8 cellular contexts compared by ENCODE assay signal in genomic region chr3:46979958-46980497, GRCh38. TPM values are rescaled to one million over a fixed set of nuclear protein-coding genes. Genes with fewer than 3 reads are reported as not detected.
DNase-seq lines count a peak whose midpoint lies in the region; ATAC-seq, FAIRE-seq and TF ChIP-seq lines count a peak whose summit lies in the region.

No MANE protein-coding gene starts in this region.

- no peaks in the 10 kb centered on the region for H3K27me3 ChIP-seq in stomach smooth muscle (ENCODE audit: control insufficient read depth in 1 of 2, insufficient read depth in 2 of 2, low read length in 2 of 2)

- DNase-seq in activated CD4-positive, alpha-beta T cell treated with anti-CD3 and anti-CD28 coated beads for 36 hours: no peak
- no peak for DNase-seq in activated CD4-positive, alpha-beta T cell treated with anti-CD3 and anti-CD28 coated beads, Interleukin-2, amount 50 U/mL, for 48 hours
- no peak for DNase-seq in activated naive CD8-positive, alpha-beta T cell treated with anti-CD3 and anti-CD28 coated beads, Interleukin-2, amount 10 ng/mL, durations not matched to agents 7 days and 5 days
- DNase-seq in immature natural killer cell (no peak), GM12891 (ENCODE audit: insufficient read length, low spot score) (no peak)

- peaks cover 34% of the 10 kb centered on the region for H3K4me1 ChIP-seq in stomach smooth muscle (ENCODE audit: control insufficient read depth, insufficient read depth, low read length)

- peak overlapping the region; percentile 90 to 91 for H3K4me3 ChIP-seq in stomach smooth muscle (ENCODE audit: low read length in 2 of 2)

- peaks cover 7% of the 10 kb centered on the region for H3K36me3 Mint-ChIP-seq in activated CD4-positive, alpha-beta T cell treated with anti-CD3 and anti-CD28 coated beads for 36 hours (ENCODE audit: low read depth)
- peaks cover 14% of the 10 kb centered on the region for H3K36me3 Mint-ChIP-seq in activated naive CD8-positive, alpha-beta T cell treated with anti-CD3 and anti-CD28 coated beads, Interleukin-2, amount 10 ng/mL, durations not matched to agents 7 days and 5 days
- H3K36me3 Mint-ChIP-seq in immature natural killer cell: peaks cover 0 to 11% (median 0%) of the 10 kb centered on the region in 3 donors

- H3K27ac ChIP-seq in stomach smooth muscle (ENCODE audit: low read length): no peak overlapping the region

- H3K4me1 Mint-ChIP-seq in activated CD4-positive, alpha-beta T cell treated with anti-CD3 and anti-CD28 coated beads for 36 hours: peaks cover 53% of the 10 kb centered on the region
- peaks cover 42% of the 10 kb centered on the region for H3K4me1 Mint-ChIP-seq in activated naive CD8-positive, alpha-beta T cell treated with anti-CD3 and anti-CD28 coated beads, Interleukin-2, amount 10 ng/mL, durations not matched to agents 7 days and 5 days
- H3K4me1 Mint-ChIP-seq in immature natural killer cell: peaks cover 77 to 80% of the 10 kb centered on the region in 2 donors

- H3K9me3 Mint-ChIP-seq in activated CD4-positive, alpha-beta T cell treated with anti-CD3 and anti-CD28 coated beads for 36 hours (ENCODE audit: low read depth): no peaks in the 10 kb centered on the region
- no peaks in the 10 kb centered on the region for H3K9me3 Mint-ChIP-seq in activated naive CD8-positive, alpha-beta T cell treated with anti-CD3 and anti-CD28 coated beads, Interleukin-2, amount 10 ng/mL, durations not matched to agents 7 days and 5 days
- H3K9me3 Mint-ChIP-seq in immature natural killer cell: no peaks in the 10 kb centered on the region

- FAIRE-seq in GM12891 (lab: Jason Lieb, UNC): no peak

- peak overlapping the region; percentile 82 for H3K4me3 Mint-ChIP-seq in activated CD4-positive, alpha-beta T cell treated with anti-CD3 and anti-CD28 coated beads for 36 hours
- H3K4me3 Mint-ChIP-seq in activated naive CD8-positive, alpha-beta T cell treated with anti-CD3 and anti-CD28 coated beads, Interleukin-2, amount 10 ng/mL, durations not matched to agents 7 days and 5 days: peak overlapping the region; percentile 92
- H3K4me3 Mint-ChIP-seq in immature natural killer cell: peak overlapping the region; percentile 89 to 93 (median 92)

- H3K9ac ChIP-seq in stomach smooth muscle (ENCODE audit: low read length in 2 of 2): peak overlapping the region; percentile 42

- CTCF ChIA-PET in activated CD4-positive, alpha-beta T cell treated with anti-CD3 and anti-CD28 coated beads for 36 hours (lab: Charles Lee): no interaction called here

- TF ChIP-seq POLR2A in GM12891 (IDR thresholded peaks at IDR 0.05; ENCODE audit: low read depth, low read length): no peak

- POLR2A ChIA-PET in activated CD4-positive, alpha-beta T cell treated with anti-CD3 and anti-CD28 coated beads for 36 hours (lab: Charles Lee): interaction anchor here (0.5 to 2.7 kb wide), 9 partner anchors 14 to 401 kb away, joined by 3 to 12 read pairs (median 3); partner anchors contain the start of gene PTPN23
- POLR2A ChIA-PET in activated naive CD8-positive, alpha-beta T cell treated with anti-CD3 and anti-CD28 coated beads, Interleukin-2, amount 10 ng/mL, durations not matched to agents 7 days and 5 days (lab: Charles Lee): interaction anchor here (0.6 to 4.5 kb wide), 18 partner anchors 7 to 401 kb away, joined by 3 to 33 read pairs (median 6); partner anchors contain the start of genes PTPN23 and SETD2

- H3K9me3 ChIP-seq in stomach smooth muscle (ENCODE audit: control insufficient read depth in 2 of 2, low read length in 2 of 2): no peaks in the 10 kb centered on the region

- H3K36me3 ChIP-seq in stomach smooth muscle (ENCODE audit: control insufficient read depth in 2 of 2, insufficient read depth in 2 of 2, low read length in 2 of 2): no peaks in the 10 kb centered on the region

- intact Hi-C loops in activated CD4-positive, alpha-beta T cell treated with anti-CD3 and anti-CD28 coated beads for 36 hours (cut with DNase I, micrococcal nuclease): loop anchor here (1.0 to 5.0 kb wide), 7 partner anchors 7 to 1293 kb away; partner anchors contain the start of genes PTPN23 (in 1 of the 2), SACM1L (in 1 of the 2), SCAP (in 1 of the 2) and SMARCC1 (in 1 of the 2)

- H3K27me3 Mint-ChIP-seq in activated CD4-positive, alpha-beta T cell treated with anti-CD3 and anti-CD28 coated beads for 36 hours: no peaks in the 10 kb centered on the region
- no peaks in the 10 kb centered on the region for H3K27me3 Mint-ChIP-seq in activated naive CD8-positive, alpha-beta T cell treated with anti-CD3 and anti-CD28 coated beads, Interleukin-2, amount 10 ng/mL, durations not matched to agents 7 days and 5 days
- H3K27me3 Mint-ChIP-seq in immature natural killer cell (ENCODE audit: low read depth in 3 of 3): peaks cover 6 to 15% (median 7%) of the 10 kb centered on the region in 3 donors

- peak; percentile 7 for ATAC-seq in activated CD4-positive, alpha-beta T cell treated with anti-CD3 and anti-CD28 coated beads for 36 hours
- peak; percentile 9 for ATAC-seq in HG03280 (IDR thresholded peaks at IDR 0.05; ENCODE audit: unreplicated experiment)
- ATAC-seq in activated naive CD8-positive, alpha-beta T cell treated with anti-CD3 and anti-CD28 coated beads, Interleukin-2, amount 10 ng/mL, durations not matched to agents 7 days and 5 days (ENCODE audit: low read depth): peak; percentile 12
- no peak for ATAC-seq in GM19463 (IDR thresholded peaks at IDR 0.05; ENCODE audit: unreplicated experiment)

- peak overlapping the region; percentile 63 for H3K27ac Mint-ChIP-seq in activated CD4-positive, alpha-beta T cell treated with anti-CD3 and anti-CD28 coated beads for 36 hours
- peak overlapping the region; percentile 83 for H3K27ac Mint-ChIP-seq in activated naive CD8-positive, alpha-beta T cell treated with anti-CD3 and anti-CD28 coated beads, Interleukin-2, amount 10 ng/mL, durations not matched to agents 7 days and 5 days
- H3K27ac Mint-ChIP-seq in immature natural killer cell: peak overlapping the region; percentile 83 to 96 (median 92)

TF ChIP-seq in GM12891, 5 proteins besides CTCF, POLR2A, EP300 and RAD21:
- TF ChIP-seq PAX5 (IDR thresholded peaks at IDR 0.05; ENCODE audit: insufficient read depth, low read length, severe bottlenecking) (no peak), POU2F2 (IDR thresholded peaks at IDR 0.05; ENCODE audit: low read depth, low read length) (no peak), POLR2AphosphoS5 (IDR thresholded peaks at IDR 0.05; ENCODE audit: low read depth, low read length) (no peak)

RNA-seq across cellular contexts. Expression of gene NBEAL2, which starts 0.6 kb away (rescaled TPM):
- 10 to 100 TPM; 83.4 to 84.9 TPM for total RNA-seq in activated CD4-positive, alpha-beta T cell treated with anti-CD3 and anti-CD28 coated beads for 36 hours
- 100 to 1,000 TPM; 165 to 178 TPM for total RNA-seq in activated naive CD8-positive, alpha-beta T cell treated with anti-CD3 and anti-CD28 coated beads, Interleukin-2, amount 10 ng/mL, durations not matched to agents 7 days and 5 days
- 10 to 100 TPM in 1 of 3 donors, 1 to 10 TPM in 2; 7.9 to 28.4 (median 9.9) TPM for polyA plus RNA-seq in immature natural killer cell
- polyA plus RNA-seq in GM12891 (2012; ENCODE audit: low read depth, missing spikeins): 53.4 TPM

RNA-seq across cellular contexts. Expression of gene CCDC12, which starts 3.5 kb away (rescaled TPM):
- total RNA-seq in activated CD4-positive, alpha-beta T cell treated with anti-CD3 and anti-CD28 coated beads for 36 hours: 10 to 100 TPM; 45.4 to 47.8 TPM
- total RNA-seq in activated naive CD8-positive, alpha-beta T cell treated with anti-CD3 and anti-CD28 coated beads, Interleukin-2, amount 10 ng/mL, durations not matched to agents 7 days and 5 days: 10 to 100 TPM; 58.6 to 60.0 TPM
- polyA plus RNA-seq in immature natural killer cell: 100 to 1,000 TPM; 114 to 174 (median 129) TPM
- polyA plus RNA-seq in GM12891 (2012; ENCODE audit: low read depth, missing spikeins): 55.8 TPM
